In the genomic region with DNA sequence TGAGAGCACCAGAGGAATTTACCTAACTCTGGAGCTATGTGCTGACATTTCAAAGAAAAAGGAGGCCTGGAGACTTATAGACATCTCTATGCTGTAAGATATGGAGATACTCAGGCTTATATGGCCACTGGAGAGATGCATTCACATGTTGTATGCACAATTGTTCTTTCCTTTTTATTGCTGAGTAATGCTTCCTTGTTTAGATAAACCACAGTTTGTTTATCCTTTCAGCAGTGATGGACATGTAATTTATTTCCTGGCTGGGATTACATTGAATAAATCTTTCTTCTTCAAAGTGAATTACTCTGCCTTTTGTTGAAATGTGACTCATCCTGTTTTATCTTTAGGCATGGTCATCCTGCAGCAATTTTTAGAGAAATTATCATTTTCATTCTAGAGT, we compare ENCODE assay signal across 15 cellular contexts.
DNase-seq lines count a peak whose midpoint lies in the region; ATAC-seq and TF ChIP-seq lines count a peak whose summit lies in the region.
"Had no signal": no experiment of that assay in that cellular context is flagged by ENCODE, and none has a peak within 500 bp of the region (broad histone marks: within the 10 kb centered on the region; RNA-seq: fewer than 3 reads in every experiment).

No MANE protein-coding gene starts in this region.

- no peak for TF ChIP-seq CTCF in colonic mucosa (IDR thresholded peaks at IDR 0.05)

- no peak overlapping the region for H3K9ac ChIP-seq in colonic mucosa (ENCODE audit: low read depth in 2 of 2, low read length in 2 of 2)
- H3K9ac ChIP-seq: BLaER1, GM23248 had no signal

- DNase-seq in COLO829 (ENCODE audit: low spot score) (peak; percentile 6), H4 (ENCODE audit: low spot score) (peak; percentile 28), amniotic epithelial cell (ENCODE audit: low read depth) (peak; percentile 11), colonic mucosa (no peak)
- no peak for DNase-seq in activated naive CD4-positive, alpha-beta T cell treated with anti-CD3 and anti-CD28 coated beads for 36 hours
- DNase-seq in stimulated activated naive CD8-positive, alpha-beta T cell treated with anti-CD3 and anti-CD28 coated beads, Interleukin-15, Interleukin-2, amounts not matched to agents 100 U/mL and 50 U/mL, for 24 hours, result no peak
- DNase-seq: Calu3; CD8-positive, alpha-beta memory T cell; DMS 273 treated with DMSO at 0.1 percent for 48 hours; DMS79 treated with DMSO at 0.1 percent for 48 hours; EL; GM23248; H7 had no signal

- no peak overlapping the region for H3K4me3 ChIP-seq in colonic mucosa
- H3K4me3 ChIP-seq: BLaER1, GM23248 had no signal

- no peak overlapping the region for H3K27ac Mint-ChIP-seq in activated naive CD4-positive, alpha-beta T cell treated with anti-CD3 and anti-CD28 coated beads for 36 hours
- H3K27ac Mint-ChIP-seq in activated T-helper 17 cell treated with anti-CD3 and anti-CD28 coated beads, Interleukin-2, amount 50 U/mL, for 72 hours, result no peak overlapping the region
- H3K27ac Mint-ChIP-seq: CD8-positive, alpha-beta memory T cell had no signal

- no peaks in the 10 kb centered on the region for H3K27me3 Mint-ChIP-seq in activated naive CD4-positive, alpha-beta T cell treated with anti-CD3 and anti-CD28 coated beads for 36 hours (ENCODE audit: low read depth)
- no peaks in the 10 kb centered on the region for H3K27me3 Mint-ChIP-seq in activated T-helper 17 cell treated with anti-CD3 and anti-CD28 coated beads, Interleukin-2, amount 50 U/mL, for 72 hours
- H3K27me3 Mint-ChIP-seq: CD8-positive, alpha-beta memory T cell had no signal

- H3K4me3 Mint-ChIP-seq in activated naive CD4-positive, alpha-beta T cell treated with anti-CD3 and anti-CD28 coated beads for 36 hours, result no peak overlapping the region
- H3K4me3 Mint-ChIP-seq in activated T-helper 17 cell treated with anti-CD3 and anti-CD28 coated beads, Interleukin-2, amount 50 U/mL, for 72 hours, result no peak overlapping the region
- H3K4me3 Mint-ChIP-seq: CD8-positive, alpha-beta memory T cell had no signal

- no peaks in the 10 kb centered on the region for H3K36me3 Mint-ChIP-seq in activated naive CD4-positive, alpha-beta T cell treated with anti-CD3 and anti-CD28 coated beads for 36 hours (ENCODE audit: low read depth)
- no peaks in the 10 kb centered on the region for H3K36me3 Mint-ChIP-seq in activated T-helper 17 cell treated with anti-CD3 and anti-CD28 coated beads, Interleukin-2, amount 50 U/mL, for 72 hours (ENCODE audit: low read depth)
- H3K36me3 Mint-ChIP-seq: CD8-positive, alpha-beta memory T cell had no signal

- CTCF ChIA-PET in activated naive CD4-positive, alpha-beta T cell treated with anti-CD3 and anti-CD28 coated beads for 36 hours (lab: Charles Lee), result no interaction called here

- no peak for ATAC-seq in activated T-helper 17 cell treated with anti-CD3 and anti-CD28 coated beads, Interleukin-2, amount 50 U/mL, for 72 hours (replicated peaks)
- no peak for ATAC-seq in stimulated activated naive CD8-positive, alpha-beta T cell treated with anti-CD3 and anti-CD28 coated beads, Interleukin-15, Interleukin-2, amounts not matched to agents 100 U/mL and 50 U/mL, for 24 hours

- no peak overlapping the region for H3K27ac ChIP-seq in colonic mucosa
- H3K27ac ChIP-seq: BLaER1, GM23248 had no signal

- no peaks in the 10 kb centered on the region for H3K4me1 Mint-ChIP-seq in activated naive CD4-positive, alpha-beta T cell treated with anti-CD3 and anti-CD28 coated beads for 36 hours (ENCODE audit: low read depth)
- H3K4me1 Mint-ChIP-seq in activated T-helper 17 cell treated with anti-CD3 and anti-CD28 coated beads, Interleukin-2, amount 50 U/mL, for 72 hours, result no peaks in the 10 kb centered on the region
- H3K4me1 Mint-ChIP-seq: CD8-positive, alpha-beta memory T cell had no signal

- H3K9me3 ChIP-seq in colonic mucosa, result no peaks in the 10 kb centered on the region
- H3K9me3 ChIP-seq: BLaER1 had no signal

- intact Hi-C loops in activated naive CD4-positive, alpha-beta T cell treated with anti-CD3 and anti-CD28 coated beads for 36 hours (cut with micrococcal nuclease), result no loop called here
- intact Hi-C loops in colonic mucosa (cut with DNase I), result no loop called here

- H3K9me3 Mint-ChIP-seq in activated naive CD4-positive, alpha-beta T cell treated with anti-CD3 and anti-CD28 coated beads for 36 hours, result peaks cover 2% of the 10 kb centered on the region
- peaks cover 17% of the 10 kb centered on the region for H3K9me3 Mint-ChIP-seq in activated T-helper 17 cell treated with anti-CD3 and anti-CD28 coated beads, Interleukin-2, amount 50 U/mL, for 72 hours

- no peaks in the 10 kb centered on the region for H3K27me3 ChIP-seq in colonic mucosa
- H3K27me3 ChIP-seq: BLaER1 had no signal

- H3K36me3 ChIP-seq in colonic mucosa, result no peaks in the 10 kb centered on the region
- H3K36me3 ChIP-seq: BLaER1 had no signal

- no peaks in the 10 kb centered on the region for H3K4me1 ChIP-seq in colonic mucosa

Comparison
In these comparisons a context has a peak if more than half of its experiments do, and no peak if none do; other contexts are left out.
1. DNase-seq: peak in COLO829 (single experiment), H4 (single experiment) and amniotic epithelial cell (single experiment); none in activated naive CD4-positive, alpha-beta T cell treated with anti-CD3 and anti-CD28 coated beads for 36 hours (single experiment), stimulated activated naive CD8-positive, alpha-beta T cell treated with anti-CD3 and anti-CD28 coated beads, Interleukin-15, Interleukin-2, amounts not matched to agents 100 U/mL and 50 U/mL, for 24 hours (single experiment) and colonic mucosa (single experiment).